8 cellular contexts compared by ENCODE assay signal in the genomic region with DNA sequence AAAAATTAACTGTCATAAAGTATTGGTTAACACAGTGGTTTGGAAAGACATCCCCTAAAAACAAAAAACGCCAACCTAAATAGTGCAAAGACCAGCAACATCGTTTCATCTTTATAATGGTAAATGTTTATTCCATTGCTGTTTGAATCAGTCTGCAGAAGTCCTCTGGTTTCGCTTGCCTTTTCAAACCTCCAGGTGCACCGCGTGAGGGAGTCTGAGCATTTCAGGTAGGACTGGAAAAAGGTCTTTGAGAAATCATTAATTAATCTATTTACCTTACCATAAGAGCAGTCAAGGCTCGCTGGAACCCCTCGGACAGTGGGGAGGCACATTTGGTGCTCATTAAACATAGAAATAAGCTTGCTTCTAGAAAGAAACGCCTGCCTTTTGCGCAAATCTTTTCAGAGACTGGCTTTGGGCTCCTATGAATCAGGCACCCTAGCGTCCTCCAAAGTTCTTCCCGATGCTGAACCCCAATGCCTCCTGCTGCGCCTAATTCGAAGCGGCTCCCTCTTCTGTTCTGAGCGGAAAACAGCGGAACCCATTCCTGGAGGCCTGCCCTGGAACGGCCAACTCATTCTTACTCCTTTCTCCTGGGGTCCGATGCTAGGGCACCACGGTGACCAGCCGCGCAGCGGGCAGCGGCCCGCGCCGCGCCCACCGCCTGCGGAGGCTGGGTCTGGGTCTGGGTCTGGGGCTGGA. TPM values are rescaled to one million over a fixed set of nuclear protein-coding genes. Genes with fewer than 3 reads are reported as not detected.
DNase-seq lines count a peak whose midpoint lies in the region; ATAC-seq and TF ChIP-seq lines count a peak whose summit lies in the region.

No MANE protein-coding gene starts in this region.

- no peaks in the 10 kb centered on the region for H3K36me3 ChIP-seq in iPS DF 6.9 (ENCODE audit: control insufficient read depth, insufficient read depth, low read length)

- no peaks in the 10 kb centered on the region for H3K9me3 ChIP-seq in iPS DF 6.9 (ENCODE audit: control insufficient read depth, insufficient read depth, low read length)

- no peak overlapping the region for H3K27ac ChIP-seq in iPS DF 6.9 (ENCODE audit: low read length)

- no peak for TF ChIP-seq CTCF in WI38 (IDR thresholded peaks at IDR 0.05; ENCODE audit: low read depth, low read length)
- no peak for TF ChIP-seq CTCF in type B pancreatic cell (conservative IDR thresholded peaks at IDR 0.05)

- no peaks in the 10 kb centered on the region for H3K36me3 Mint-ChIP-seq in activated naive CD4-positive, alpha-beta T cell treated with anti-CD3 and anti-CD28 coated beads, Interleukin-2, amount 10 ng/mL, durations not matched to agents 7 days and 5 days
- H3K36me3 Mint-ChIP-seq in type B pancreatic cell = no peaks in the 10 kb centered on the region

- CTCF ChIA-PET in activated naive CD4-positive, alpha-beta T cell treated with anti-CD3 and anti-CD28 coated beads, Interleukin-2, amount 10 ng/mL, durations not matched to agents 7 days and 5 days (lab: Charles Lee) = interaction anchor here (0.9 to 1.6 kb wide), 5 partner anchors 20 to 545 kb away, joined by 3 to 5 read pairs (median 4); no protein-coding TSS in a partner anchor

- ATAC-seq in GM21360 (IDR thresholded peaks at IDR 0.05; ENCODE audit: unreplicated experiment) (no peak), GM18498 (IDR thresholded peaks at IDR 0.05; ENCODE audit: unreplicated experiment) (no peak), GM21423 (IDR thresholded peaks at IDR 0.05; ENCODE audit: unreplicated experiment) (no peak)

- H3K4me1 Mint-ChIP-seq in activated naive CD4-positive, alpha-beta T cell treated with anti-CD3 and anti-CD28 coated beads, Interleukin-2, amount 10 ng/mL, durations not matched to agents 7 days and 5 days = peaks cover 8% of the 10 kb centered on the region
- no peaks in the 10 kb centered on the region for H3K4me1 Mint-ChIP-seq in type B pancreatic cell (ENCODE audit: unreplicated experiment)

- no peak for DNase-seq in activated naive CD4-positive, alpha-beta T cell treated with anti-CD3 and anti-CD28 coated beads, Interleukin-2, amount 10 ng/mL, durations not matched to agents 7 days and 5 days
- no peak for DNase-seq in activated naive CD4-positive, alpha-beta T cell treated with anti-CD3 and anti-CD28 coated beads, Interleukin-2, amount 50 U/mL, for 16 hours
- DNase-seq in iPS DF 6.9 (ENCODE audit: low read depth, low spot score) = no peak
- DNase-seq in type B pancreatic cell (ENCODE audit: extremely low spot score, unreplicated experiment) = no peak

- peaks cover 62% of the 10 kb centered on the region for H3K27me3 Mint-ChIP-seq in activated naive CD4-positive, alpha-beta T cell treated with anti-CD3 and anti-CD28 coated beads, Interleukin-2, amount 10 ng/mL, durations not matched to agents 7 days and 5 days
- peaks cover 77% of the 10 kb centered on the region for H3K27me3 Mint-ChIP-seq in type B pancreatic cell

- peaks cover 7% of the 10 kb centered on the region for H3K27me3 ChIP-seq in iPS DF 6.9 (ENCODE audit: control insufficient read depth, insufficient read depth, low read length)

- H3K27ac Mint-ChIP-seq in activated naive CD4-positive, alpha-beta T cell treated with anti-CD3 and anti-CD28 coated beads, Interleukin-2, amount 10 ng/mL, durations not matched to agents 7 days and 5 days = no peak overlapping the region
- no peak overlapping the region for H3K27ac Mint-ChIP-seq in type B pancreatic cell

- H3K4me3 ChIP-seq in WI38 (ENCODE audit: low read depth, low read length) = peak overlapping the region; percentile 36
- peak overlapping the region; percentile 37; the same call in 1 of the 2 replicates for H3K4me3 ChIP-seq in iPS DF 6.9 (ENCODE audit: low read length)

- H3K4me3 Mint-ChIP-seq in activated naive CD4-positive, alpha-beta T cell treated with anti-CD3 and anti-CD28 coated beads, Interleukin-2, amount 10 ng/mL, durations not matched to agents 7 days and 5 days = peak overlapping the region; percentile 58
- peak overlapping the region; percentile 83 for H3K4me3 Mint-ChIP-seq in type B pancreatic cell

- peaks cover 2% of the 10 kb centered on the region for H3K9me3 Mint-ChIP-seq in activated naive CD4-positive, alpha-beta T cell treated with anti-CD3 and anti-CD28 coated beads, Interleukin-2, amount 10 ng/mL, durations not matched to agents 7 days and 5 days
- H3K9me3 Mint-ChIP-seq in type B pancreatic cell = no peaks in the 10 kb centered on the region

- H3K4me1 ChIP-seq in iPS DF 6.9 (ENCODE audit: control insufficient read depth, insufficient read depth, low read length) = no peaks in the 10 kb centered on the region

- no CpG with 5 or more reads among the region's 29 CpGs for WGBS in iPS DF 6.9 (ENCODE audit: insufficient coverage, insufficient read length)

RNA-seq across cellular contexts. Expression of a gene that starts 0.9 kb away (rescaled TPM):
- total RNA-seq in type B pancreatic cell (ENCODE audit: low replicate concordance) = 4.1 and 14.5 TPM in 2 replicates
